In genomic region chr6:4504700-4505099, GRCh38 we compare ENCODE assay signal across 22 cellular contexts.
DNase-seq lines count a peak whose midpoint lies in the region; ATAC-seq and TF ChIP-seq lines count a peak whose summit lies in the region.
"Had no signal": no experiment of that assay in that cellular context is flagged by ENCODE, and none has a peak within 500 bp of the region (broad histone marks: within the 10 kb centered on the region; RNA-seq: fewer than 3 reads in every experiment).

No MANE protein-coding gene starts in this region.

- ATAC-seq in stimulated activated naive B cell treated with anti-CD40 and anti-IgM and Interleukin-4, amounts not matched to agents 10 μg/mL and 1 μg/mL and 100 μg/mL, for 72 hours (replicated peaks) = no peak
- ATAC-seq: GM12878 had no signal

- no peak overlapping the region for H3K4me3 Mint-ChIP-seq in stimulated activated naive B cell treated with anti-CD40 and anti-IgM and Interleukin-4, amounts not matched to agents 10 μg/mL and 1 μg/mL and 100 μg/mL, for 72 hours
- H3K4me3 Mint-ChIP-seq: CD14-positive monocyte; CD4-positive, alpha-beta T cell; CD8-positive, alpha-beta memory T cell; HFFc6 had no signal

- WGBS in HUES64 = 94% methylated on average over 1 of the region's 2 CpGs

- H3K9me3 ChIP-seq in HUES64 (ENCODE audit: insufficient read depth, low read depth, low read length) (no peaks in the 10 kb centered on the region), adipocyte (ENCODE audit: control insufficient read depth, low read length) (no peaks in the 10 kb centered on the region)
- H3K9me3 ChIP-seq: BE2C, HAP-1 had no signal

- H3K9me3 Mint-ChIP-seq in stimulated activated naive B cell treated with anti-CD40 and anti-IgM and Interleukin-4, amounts not matched to agents 10 μg/mL and 1 μg/mL and 100 μg/mL, for 72 hours = peaks cover 2 to 5% of the 10 kb centered on the region in 2 donors
- H3K9me3 Mint-ChIP-seq: CD4-positive, alpha-beta T cell; HFFc6 had no signal

- DNase-seq in AG10803 (ENCODE audit: low read depth) (peak; percentile 10), adipocyte (ENCODE audit: low read depth) (peak; percentile 4), fibroblast of the aortic adventitia (ENCODE audit: low read depth) (peak; percentile 30), NCI-H526 treated with DMSO at 0.1 percent for 48 hours (lab: John Stamatoyannopoulos, UW) (no peak)
- DNase-seq in stimulated activated naive B cell treated with anti-CD40 and anti-IgM and Interleukin-4, amounts not matched to agents 10 μg/mL and 1 μg/mL and 100 μg/mL, for 72 hours = no peak
- DNase-seq in effector CD4-positive, alpha-beta T cell = no peak
- DNase-seq: AML-193; BE2C; CD4-positive, alpha-beta T cell; CD8-positive, alpha-beta memory T cell; DMS 273 treated with DMSO at 0.1 percent for 48 hours; DMS79; EL; GDM1; GM23248; HFFc6 had no signal

- H3K36me3 ChIP-seq in HUES64 (ENCODE audit: insufficient read depth, low read length) = no peaks in the 10 kb centered on the region
- no peaks in the 10 kb centered on the region for H3K36me3 ChIP-seq in adipocyte (ENCODE audit: control insufficient read depth, insufficient read depth, low read length, severe bottlenecking)
- H3K36me3 ChIP-seq: BE2C; BLaER1 treated with 17β-estradiol and CSF1 and Interleukin-3, amounts not matched to agents 10 nM and 100 nM; HAP-1 had no signal

- TF ChIP-seq CTCF in AG10803 (conservative IDR thresholded peaks at IDR 0.05; ENCODE audit: low read length) = no peak
- no peak for TF ChIP-seq CTCF in fibroblast of the aortic adventitia (IDR thresholded peaks at IDR 0.05; ENCODE audit: insufficient read depth, low read length)

- peak overlapping the region; percentile 67; the same call in 1 of the 2 replicates for H3K27ac ChIP-seq in HUES64 (ENCODE audit: low read depth, low read length)
- H3K27ac ChIP-seq: 22Rv1; BLaER1 treated with 17β-estradiol and CSF1 and Interleukin-3, amounts not matched to agents 10 nM and 100 nM; GM23248 had no signal

- H3K4me1 Mint-ChIP-seq in stimulated activated naive B cell treated with anti-CD40 and anti-IgM and Interleukin-4, amounts not matched to agents 10 μg/mL and 1 μg/mL and 100 μg/mL, for 72 hours = no peaks in the 10 kb centered on the region
- H3K4me1 Mint-ChIP-seq: CD14-positive monocyte; CD8-positive, alpha-beta memory T cell had no signal

- H3K9ac ChIP-seq in HUES64 (ENCODE audit: low read depth, low read length) = no peak overlapping the region
- no peak overlapping the region for H3K9ac ChIP-seq in adipocyte (ENCODE audit: low read length)
- H3K9ac ChIP-seq: BLaER1 treated with 17β-estradiol and CSF1 and Interleukin-3, amounts not matched to agents 10 nM and 100 nM; GM23248 had no signal

- H3K36me3 Mint-ChIP-seq in stimulated activated naive B cell treated with anti-CD40 and anti-IgM and Interleukin-4, amounts not matched to agents 10 μg/mL and 1 μg/mL and 100 μg/mL, for 72 hours = no peaks in the 10 kb centered on the region
- H3K36me3 Mint-ChIP-seq: CD14-positive monocyte; CD8-positive, alpha-beta memory T cell had no signal

- H3K27me3 Mint-ChIP-seq in stimulated activated naive B cell treated with anti-CD40 and anti-IgM and Interleukin-4, amounts not matched to agents 10 μg/mL and 1 μg/mL and 100 μg/mL, for 72 hours = peaks cover 15 to 37% of the 10 kb centered on the region in 2 donors

- H3K27me3 ChIP-seq in HUES64 (ENCODE audit: insufficient read depth, low read length) = no peaks in the 10 kb centered on the region
- H3K27me3 ChIP-seq in adipocyte (replicated peaks; ENCODE audit: control insufficient read depth, insufficient read depth, low read length) = no peaks in the 10 kb centered on the region
- H3K27me3 ChIP-seq: BE2C; BLaER1 treated with 17β-estradiol and CSF1 and Interleukin-3, amounts not matched to agents 10 nM and 100 nM had no signal

- H3K27ac Mint-ChIP-seq in stimulated activated naive B cell treated with anti-CD40 and anti-IgM and Interleukin-4, amounts not matched to agents 10 μg/mL and 1 μg/mL and 100 μg/mL, for 72 hours = no peak overlapping the region
- H3K27ac Mint-ChIP-seq: CD14-positive monocyte; CD4-positive, alpha-beta T cell; CD8-positive, alpha-beta memory T cell; HFFc6 had no signal

- H3K4me3 ChIP-seq in AG10803 (ENCODE audit: low read length) = no peak overlapping the region
- H3K4me3 ChIP-seq in HUES64 (ENCODE audit: low read length) = no peak overlapping the region
- H3K4me3 ChIP-seq in adipocyte (ENCODE audit: low read length) = no peak overlapping the region
- no peak overlapping the region for H3K4me3 ChIP-seq in fibroblast of the aortic adventitia (ENCODE audit: low read depth, low read length)
- H3K4me3 ChIP-seq: BLaER1 treated with 17β-estradiol and CSF1 and Interleukin-3, amounts not matched to agents 10 nM and 100 nM; GM12878; GM23248; HAP-1 had no signal

- H3K4me1 ChIP-seq in HUES64 (ENCODE audit: insufficient read depth, low read length) = peaks cover 29% of the 10 kb centered on the region
- no peaks in the 10 kb centered on the region for H3K4me1 ChIP-seq in adipocyte (ENCODE audit: control insufficient read depth, insufficient read depth, low read length)
- H3K4me1 ChIP-seq: BE2C; BLaER1 treated with 17β-estradiol and CSF1 and Interleukin-3, amounts not matched to agents 10 nM and 100 nM; HAP-1 had no signal

Comparison
In these comparisons a context has a peak if more than half of its experiments do, and no peak if none do; other contexts are left out.
1. DNase-seq: peak in AG10803 (single experiment), adipocyte (single experiment) and fibroblast of the aortic adventitia (single experiment); none in stimulated activated naive B cell treated with anti-CD40 and anti-IgM and Interleukin-4, amounts not matched to agents 10 μg/mL and 1 μg/mL and 100 μg/mL, for 72 hours (single experiment), NCI-H526 treated with DMSO at 0.1 percent for 48 hours (single experiment) and effector CD4-positive, alpha-beta T cell (single experiment).